Comparison of ENCODE assay signal across 8 cellular contexts in the genomic region with DNA sequence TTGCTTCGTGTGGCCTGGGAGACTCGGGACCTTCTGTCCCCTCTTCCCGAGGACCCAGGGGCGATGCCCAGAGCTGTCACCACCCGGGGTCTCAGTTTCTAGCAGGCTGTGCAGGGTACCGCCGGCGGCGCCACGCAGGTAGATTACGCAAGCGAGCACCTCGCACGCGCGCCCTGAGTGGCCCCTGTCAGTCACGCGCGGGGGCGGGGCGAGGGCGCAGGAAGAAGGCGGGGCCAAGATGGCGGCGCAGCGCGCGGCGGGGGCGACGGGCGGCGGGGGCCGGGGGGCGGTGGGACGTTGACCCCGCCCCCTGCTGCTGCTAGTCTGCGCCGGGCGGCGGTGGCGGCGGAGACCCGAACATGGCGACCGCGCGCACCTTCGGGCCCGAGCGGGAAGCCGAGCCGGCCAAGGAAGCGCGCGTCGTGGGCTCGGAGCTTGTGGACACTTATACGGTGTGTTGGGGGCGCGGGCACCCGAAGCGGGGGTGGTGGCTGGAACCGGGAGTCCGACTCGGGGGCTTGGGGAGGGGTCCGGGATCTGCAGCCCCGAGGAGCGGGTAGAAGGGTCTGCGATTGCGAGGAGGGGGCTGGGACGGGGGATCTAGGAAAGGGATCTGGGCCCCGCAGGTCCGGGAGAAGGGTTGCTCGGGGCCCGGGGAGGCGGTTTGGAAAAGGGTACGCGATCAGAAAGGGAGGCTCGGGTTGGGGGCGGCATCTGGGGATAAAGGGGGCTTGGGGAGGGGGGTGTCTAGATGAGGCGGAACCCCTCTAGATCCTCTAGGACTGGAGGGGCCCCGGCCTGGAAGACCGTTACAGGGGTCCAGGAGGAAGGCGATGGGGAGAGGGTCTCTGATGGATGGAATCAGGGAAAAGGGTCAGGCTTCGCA. TPM values are rescaled to one million over a fixed set of nuclear protein-coding genes. Genes with fewer than 3 reads are reported as not detected.
DNase-seq lines count a peak whose midpoint lies in the region; ATAC-seq and TF ChIP-seq lines count a peak whose summit lies in the region.

A gene (plus strand): TSS at position 322 of the 886 bp plus-strand sequence. CDS start 38 bp downstream, at position 360.

- H3K4me3 Mint-ChIP-seq in activated B cell treated with CpG ODN at 0.5 μM for 24 hours: peak within 1 kb of the TSS; percentile 91

- H3K36me3 Mint-ChIP-seq in activated B cell treated with CpG ODN at 0.5 μM for 24 hours (ENCODE audit: low read depth): peaks cover 35% of the 10 kb centered on the region

- H3K27me3 Mint-ChIP-seq in activated B cell treated with CpG ODN at 0.5 μM for 24 hours: no peaks in the 10 kb centered on the region

- ATAC-seq in HG02884 (IDR thresholded peaks at IDR 0.05; ENCODE audit: unreplicated experiment): peak; percentile 78
- ATAC-seq in activated B cell treated with CpG ODN at 0.5 μM for 24 hours (ENCODE audit: low read depth): peak; percentile 96

- no peak for TF ChIP-seq CTCF in activated B cell treated with CpG ODN at 0.5 μM for 24 hours (IDR thresholded peaks at IDR 0.05)
- TF ChIP-seq CTCF in cardiac fibroblast (IDR thresholded peaks at IDR 0.05; ENCODE audit: low read depth, low read length): no peak

- intact Hi-C loops in activated B cell treated with CpG ODN at 0.5 μM for 24 hours (cut with micrococcal nuclease): loop anchor here (1.0 to 5.0 kb wide), 5 partner anchors 10 to 473 kb away; a partner anchor contains a TSS

- peak within 1 kb of the TSS; percentile 84 to 98 for H3K4me3 ChIP-seq in cardiac fibroblast (replicated peaks in 1 of 2; ENCODE audit: low read depth in 2 of 2, low read length in 2 of 2)

- CTCF ChIA-PET in activated B cell treated with CpG ODN at 0.5 μM for 24 hours (lab: Charles Lee): no interaction called here

- H3K9me3 Mint-ChIP-seq in activated B cell treated with CpG ODN at 0.5 μM for 24 hours: no peaks in the 10 kb centered on the region

- DNase-seq in NCI-H2029 (lab: John Stamatoyannopoulos, UW): peak; percentile 55
- DNase-seq in NCI-H2029 treated with DMSO at 0.1 percent for 48 hours (lab: John Stamatoyannopoulos, UW): no peak
- peak; percentile 88 for DNase-seq in NCI-H2227 (lab: John Stamatoyannopoulos, UW; ENCODE audit: unreplicated experiment)
- peak; percentile 98 for DNase-seq in activated B cell treated with CpG ODN at 0.5 μM for 24 hours
- DNase-seq in cardiac fibroblast (ENCODE audit: low read depth in 2 of 2): peak; percentile 65 to 76
- DNase-seq in islet precursor cell: peak; percentile 93
- DNase-seq in stimulated activated CD4-positive, alpha-beta T cell treated with anti-CD3 and anti-CD28 coated beads, Interleukin-12 subunit alpha, Interleukin-12 subunit beta, amount 100 ng/mL, for 48 hours (ENCODE audit: low read depth in 2 of 3, low spot score in 1 of 3): peak; percentile 90 to 97 (median 96)

- peak within 1 kb of the TSS; percentile 91 for H3K27ac Mint-ChIP-seq in activated B cell treated with CpG ODN at 0.5 μM for 24 hours

- POLR2A ChIA-PET in activated B cell treated with CpG ODN at 0.5 μM for 24 hours (lab: Charles Lee): interaction anchor here (0.6 to 0.9 kb wide), 3 partner anchors 43 to 235 kb away, joined by 3 to 5 read pairs (median 5); no protein-coding TSS in a partner anchor

- H3K4me1 Mint-ChIP-seq in activated B cell treated with CpG ODN at 0.5 μM for 24 hours: peaks cover 40% of the 10 kb centered on the region

RNA-seq across cellular contexts. Expression of the gene that starts here (rescaled TPM):
- 79.6 and 89.5 TPM in 2 replicates for total RNA-seq in activated B cell treated with CpG ODN at 0.5 μM for 24 hours
